8 cellular contexts compared by ENCODE assay signal in the genomic region with DNA sequence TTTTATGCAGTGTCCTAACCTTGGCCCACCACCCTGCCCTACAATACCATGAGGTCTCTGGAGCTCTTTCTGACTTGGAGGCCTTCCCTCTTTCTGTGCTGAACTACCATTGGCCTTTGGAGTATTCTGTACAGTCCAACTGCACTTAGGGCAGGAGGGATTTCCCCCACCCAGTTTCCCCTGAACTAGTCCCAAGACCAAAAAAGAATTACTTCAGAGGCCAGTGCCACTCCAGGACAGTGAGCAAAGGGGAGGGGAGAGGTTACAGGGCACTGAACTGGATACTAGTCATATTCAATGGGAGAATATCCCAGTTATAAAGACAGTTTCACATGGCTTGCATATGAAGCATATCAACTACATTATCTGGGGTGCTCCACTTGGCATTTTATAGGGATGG. TPM values are rescaled to one million over a fixed set of nuclear protein-coding genes. Genes with fewer than 3 reads are reported as not detected.
"Had no signal": no experiment of that assay in that cellular context is flagged by ENCODE, and none has a peak within 500 bp of the region (broad histone marks: within the 10 kb centered on the region; RNA-seq: fewer than 3 reads in every experiment).

No MANE protein-coding gene starts in this region.

- ATAC-seq: HepG2, K562 had no signal

- H3K4me3 ChIP-seq: K562 had no signal

- H3K27ac ChIP-seq: HL-60 had no signal

- DNase-seq: IMR-90, KBM-7, KG1 had no signal

RNA-seq across cellular contexts. Expression of gene SLCO1A2, which starts 6.1 kb away (rescaled TPM):
- total RNA-seq: HepG2, HT-29, HT1080, IMR-90 had no signal

RNA-seq across cellular contexts. Expression of gene IAPP, which starts 44.1 kb away (rescaled TPM):
- total RNA-seq: HepG2, HT-29, HT1080, IMR-90, K562 had no signal
